In genomic region chr6:37135835-37136694, GRCh38 we compare ENCODE assay signal across 12 cellular contexts. TPM values are rescaled to one million over a fixed set of nuclear protein-coding genes. Genes with fewer than 3 reads are reported as not detected.
DNase-seq lines count a peak whose midpoint lies in the region; ATAC-seq and TF ChIP-seq lines count a peak whose summit lies in the region.
"Had no signal": no experiment of that assay in that cellular context is flagged by ENCODE, and none has a peak within 500 bp of the region (broad histone marks: within the 10 kb centered on the region; RNA-seq: fewer than 3 reads in every experiment).

No MANE protein-coding gene starts in this region.

- H3K9me3 Mint-ChIP-seq in Calu3 (ENCODE audit: low read depth, unreplicated experiment) (no peaks in the 10 kb centered on the region), nephron progenitor cell (no peaks in the 10 kb centered on the region)
- H3K9me3 Mint-ChIP-seq in activated CD8-positive, alpha-beta T cell treated with anti-CD3 and anti-CD28 coated beads for 36 hours, result no peaks in the 10 kb centered on the region
- H3K9me3 Mint-ChIP-seq: T-cell had no signal

- CTCF ChIA-PET in Calu3 (lab: Charles Lee), result interaction anchor here (0.7 kb wide), 1 partner anchor 548 kb away, joined by 3 read pairs; no protein-coding TSS in a partner anchor
- CTCF ChIA-PET in Panc1 (lab: Charles Lee), result interaction anchor here (1.1 kb wide), 1 partner anchor 35 kb away, joined by 3 read pairs; no protein-coding TSS in a partner anchor
- CTCF ChIA-PET in activated CD8-positive, alpha-beta T cell treated with anti-CD3 and anti-CD28 coated beads for 36 hours (lab: Charles Lee), result interaction anchor here (1.6 to 1.7 kb wide), 2 partner anchors 85 to 118 kb away, joined by 4 to 5 read pairs; no protein-coding TSS in a partner anchor

- TF ChIP-seq CTCF in Calu3 (IDR thresholded peaks at IDR 0.05; ENCODE audit: unreplicated experiment) (no peak), Panc1 (IDR thresholded peaks at IDR 0.05) (no peak), esophagus squamous epithelium (IDR thresholded peaks at IDR 0.05) (no peak), nephron progenitor cell (IDR thresholded peaks at IDR 0.05) (no peak)
- TF ChIP-seq CTCF in activated CD8-positive, alpha-beta T cell treated with anti-CD3 and anti-CD28 coated beads for 36 hours (IDR thresholded peaks at IDR 0.05), result no peak

- intact Hi-C loops in Calu3 (cut with micrococcal nuclease; ENCODE audit: unreplicated experiment), result loop anchor here (2.0 to 5.0 kb wide), 3 partner anchors 33 to 77 kb away; partner anchors contain the start of gene PIM1
- intact Hi-C loops in Panc1 (cut with micrococcal nuclease; ENCODE audit: unreplicated experiment), result no loop called here
- intact Hi-C loops in esophagus squamous epithelium (cut with DNase I), result no loop called here
- intact Hi-C loops in activated CD8-positive, alpha-beta T cell treated with anti-CD3 and anti-CD28 coated beads for 36 hours (cut with micrococcal nuclease), result no loop called here
- intact Hi-C loops in head of caudate nucleus (cut with DNase I), result no loop called here

- H3K27ac ChIP-seq in Panc1 (ENCODE audit: low read length) (peak overlapping the region; percentile 96), esophagus squamous epithelium (peak overlapping the region; percentile 65 to 93 (median 88))
- H3K27ac ChIP-seq: BLaER1 treated with 17β-estradiol and CSF1 and Interleukin-3, amounts not matched to agents 10 nM and 100 nM had no signal

- DNase-seq in Calu3 (no peak), Panc1 (ENCODE audit: low read depth, low spot score) (no peak), esophagus squamous epithelium (lab: John Stamatoyannopoulos, UW) (no peak), nephron progenitor cell (no peak), head of caudate nucleus (no peak)
- DNase-seq in activated CD8-positive, alpha-beta T cell treated with anti-CD3 and anti-CD28 coated beads for 36 hours, result no peak
- no peak for DNase-seq in stimulated activated CD4-positive, alpha-beta T cell treated with anti-CD3 and anti-CD28 coated beads, Interleukin-1b, Interleukin-23, amount 100 ng/mL, for 48 hours
- DNase-seq: NCI-H524 treated with DMSO at 0.1 percent for 48 hours, posterior cingulate gyrus, T-cell had no signal

- no peak for TF ChIP-seq POLR2A in esophagus squamous epithelium (IDR thresholded peaks at IDR 0.05)

- in situ Hi-C loops in Panc1 (cut with HindIII; ENCODE audit: low pct_unique_long_range_greater_than_20kb, low sequenced_read_pairs), result no loop called here

- ATAC-seq in Panc1, result no peak
- ATAC-seq in activated CD8-positive, alpha-beta T cell treated with anti-CD3 and anti-CD28 coated beads for 36 hours, result no peak
- no peak for ATAC-seq in GM18498 (IDR thresholded peaks at IDR 0.05; ENCODE audit: unreplicated experiment)
- ATAC-seq: T-cell had no signal

- peaks cover 27% of the 10 kb centered on the region for H3K36me3 Mint-ChIP-seq in Calu3 (ENCODE audit: insufficient read depth, unreplicated experiment)
- H3K36me3 Mint-ChIP-seq in nephron progenitor cell (ENCODE audit: low read depth), result no peaks in the 10 kb centered on the region
- no peaks in the 10 kb centered on the region for H3K36me3 Mint-ChIP-seq in activated CD8-positive, alpha-beta T cell treated with anti-CD3 and anti-CD28 coated beads for 36 hours (ENCODE audit: low read depth)
- H3K36me3 Mint-ChIP-seq: T-cell had no signal

- H3K27ac Mint-ChIP-seq in Calu3 (ENCODE audit: unreplicated experiment) (peak overlapping the region; percentile 98), nephron progenitor cell (peak overlapping the region; percentile 84)
- H3K27ac Mint-ChIP-seq in activated CD8-positive, alpha-beta T cell treated with anti-CD3 and anti-CD28 coated beads for 36 hours, result no peak overlapping the region

- no peaks in the 10 kb centered on the region for H3K27me3 Mint-ChIP-seq in Calu3 (ENCODE audit: unreplicated experiment)
- H3K27me3 Mint-ChIP-seq in nephron progenitor cell (ENCODE audit: low read depth, poor library complexity), result peaks cover 6% of the 10 kb centered on the region
- H3K27me3 Mint-ChIP-seq in activated CD8-positive, alpha-beta T cell treated with anti-CD3 and anti-CD28 coated beads for 36 hours, result no peaks in the 10 kb centered on the region
- H3K27me3 Mint-ChIP-seq: T-cell had no signal

- WGBS in esophagus squamous epithelium, 2 donors, result 73 to 81% methylated on average over 9 of the region's 9 CpGs

- BruUV-seq in Calu3 (replicated peaks; lab: Mats Ljungman, UMichigan), result TSS peak; percentile 34
- no TSS peak for BruUV-seq in Panc1 (replicated peaks; lab: Mats Ljungman, UMichigan)

- H3K4me1 Mint-ChIP-seq in Calu3 (ENCODE audit: low read depth, unreplicated experiment) (peaks cover 60% of the 10 kb centered on the region), nephron progenitor cell (peaks cover 60% of the 10 kb centered on the region)
- peaks cover 26% of the 10 kb centered on the region for H3K4me1 Mint-ChIP-seq in activated CD8-positive, alpha-beta T cell treated with anti-CD3 and anti-CD28 coated beads for 36 hours (ENCODE audit: low read depth)

- H3K9me3 ChIP-seq in Panc1 (ENCODE audit: control insufficient read depth, insufficient read depth, low read depth, low read length) (no peaks in the 10 kb centered on the region), esophagus squamous epithelium (no peaks in the 10 kb centered on the region)
- H3K9me3 ChIP-seq: BLaER1 treated with 17β-estradiol and CSF1 and Interleukin-3, amounts not matched to agents 10 nM and 100 nM had no signal

- no peaks in the 10 kb centered on the region for H3K36me3 ChIP-seq in Panc1 (ENCODE audit: control insufficient read depth, insufficient read depth, low read length)
- H3K36me3 ChIP-seq in esophagus squamous epithelium, result no peaks in the 10 kb centered on the region
- H3K36me3 ChIP-seq: BLaER1 treated with 17β-estradiol and CSF1 and Interleukin-3, amounts not matched to agents 10 nM and 100 nM had no signal

- no peaks in the 10 kb centered on the region for H3K27me3 ChIP-seq in Panc1 (ENCODE audit: control insufficient read depth, insufficient read depth, low read length)
- H3K27me3 ChIP-seq in esophagus squamous epithelium, result no peaks in the 10 kb centered on the region
- H3K27me3 ChIP-seq: BLaER1 treated with 17β-estradiol and CSF1 and Interleukin-3, amounts not matched to agents 10 nM and 100 nM had no signal

- H3K4me3 ChIP-seq in Panc1 (ENCODE audit: low read depth in 2 of 2, low read length in 2 of 2), result no peak overlapping the region; a peak in 1 of 4 replicates
- H3K4me3 ChIP-seq in esophagus squamous epithelium, result no peak overlapping the region
- H3K4me3 ChIP-seq: BLaER1 treated with 17β-estradiol and CSF1 and Interleukin-3, amounts not matched to agents 10 nM and 100 nM had no signal

- POLR2A ChIA-PET in Panc1 (lab: Charles Lee), result interaction anchor here (0.6 kb wide), 1 partner anchor 25 kb away, joined by 4 read pairs; no protein-coding TSS in a partner anchor
- POLR2A ChIA-PET in activated CD8-positive, alpha-beta T cell treated with anti-CD3 and anti-CD28 coated beads for 36 hours (lab: Charles Lee), result interaction anchor here (1.8 kb wide), 1 partner anchor 37 kb away, joined by 6 read pairs; no protein-coding TSS in a partner anchor

- peaks cover 62% of the 10 kb centered on the region for H3K4me1 ChIP-seq in Panc1 (ENCODE audit: control insufficient read depth, insufficient read depth, low read length)
- H3K4me1 ChIP-seq in esophagus squamous epithelium, result peaks cover 21 to 64% (median 39%) of the 10 kb centered on the region in 3 donors

- H3K4me3 Mint-ChIP-seq in Calu3 (ENCODE audit: low read depth, unreplicated experiment) (peak overlapping the region; percentile 62), nephron progenitor cell (peak overlapping the region; percentile 60)
- no peak overlapping the region for H3K4me3 Mint-ChIP-seq in activated CD8-positive, alpha-beta T cell treated with anti-CD3 and anti-CD28 coated beads for 36 hours
- H3K4me3 Mint-ChIP-seq: T-cell had no signal

RNA-seq across cellular contexts. Expression of gene PIM1, which starts 33.9 kb away (rescaled TPM):
- 18.6 and 19.1 TPM in 2 replicates for total RNA-seq in Calu3 (2022)
- total RNA-seq in Panc1 (2021; ENCODE audit: unreplicated experiment), result 42.1 TPM
- polyA plus RNA-seq in Panc1 (2012; ENCODE audit: insufficient read length), result 24.5 TPM
- total RNA-seq in esophagus squamous epithelium, result 100 to 1,000 TPM in 2 of 4 donors, 10 to 100 TPM in 2; 57.3 to 206 (median 96.6) TPM
- total RNA-seq in activated CD8-positive, alpha-beta T cell treated with anti-CD3 and anti-CD28 coated beads for 36 hours, result 100 to 1,000 TPM; 293 to 305 TPM
